5 cellular contexts compared by ENCODE assay signal in genomic region chr1:215276582-215276981, GRCh38.
"Had no signal": no experiment of that assay in that cellular context is flagged by ENCODE, and none has a peak within 500 bp of the region (broad histone marks: within the 10 kb centered on the region; RNA-seq: fewer than 3 reads in every experiment).

No MANE protein-coding gene starts in this region.

- DNase-seq: HFFc6, KBM-7 had no signal

- H2AFZ ChIP-seq: GM23338 had no signal

- H3K9me3 ChIP-seq: HAP-1 had no signal

- H3K36me3 ChIP-seq: HAP-1 had no signal

- H3K4me3 ChIP-seq: GM23338, HAP-1 had no signal

- H3K4me2 ChIP-seq: GM23338 had no signal

- ATAC-seq: GM23338, HCT116 had no signal

- H3K4me1 ChIP-seq: HAP-1 had no signal
